35 cellular contexts compared by ENCODE assay signal in genomic region chr12:2177003-2177402, GRCh38.
"Had no signal": no experiment of that assay in that cellular context is flagged by ENCODE, and none has a peak within 500 bp of the region (broad histone marks: within the 10 kb centered on the region; RNA-seq: fewer than 3 reads in every experiment).

No MANE protein-coding gene starts in this region.

- H3K36me3 ChIP-seq: brain microvascular endothelial cell, SJCRH30, WERI-Rb-1 had no signal

- H3K4me1 ChIP-seq: SJCRH30 had no signal

- H3K27ac ChIP-seq: brain microvascular endothelial cell, SJCRH30, SK-N-MC, WERI-Rb-1 had no signal

- ATAC-seq: activated CD8-positive, alpha-beta memory T cell treated with anti-CD3 and anti-CD28 coated beads, Interleukin-2, amount 10 ng/mL, durations not matched to agents 7 days and 5 days; activated T-helper 17 cell treated with anti-CD3 and anti-CD28 coated beads, Interleukin-2, amount 50 U/mL, for 72 hours; Panc1 had no signal

- H3K27me3 ChIP-seq: brain microvascular endothelial cell had no signal

- H3K36me3 Mint-ChIP-seq: activated CD8-positive, alpha-beta memory T cell treated with anti-CD3 and anti-CD28 coated beads, Interleukin-2, amount 10 ng/mL, durations not matched to agents 7 days and 5 days; activated naive CD8-positive, alpha-beta T cell treated with anti-CD3 and anti-CD28 coated beads for 36 hours had no signal

- DNase-seq: activated CD4-positive, alpha-beta memory T cell treated with anti-CD3 and anti-CD28 coated beads, Interleukin-2, amount 10 ng/mL, durations not matched to agents 7 days and 5 days; activated CD4-positive, alpha-beta T cell treated with anti-CD3 and anti-CD28 coated beads for 1 hour; activated CD4-positive, alpha-beta T cell treated with anti-CD3 and anti-CD28 coated beads for 48 hours; activated CD4-positive, CD25-positive, alpha-beta regulatory T cell; activated CD8-positive, alpha-beta memory T cell treated with anti-CD3 and anti-CD28 coated beads for 24 hours; activated CD8-positive, alpha-beta memory T cell treated with anti-CD3 and anti-CD28 coated beads, Interleukin-2, amount 10 ng/mL, durations not matched to agents 7 days and 5 days; activated CD8-positive, alpha-beta memory T cell treated with anti-CD3 and anti-CD28 coated beads, Interleukin-2, amount 50 U/mL, for 48 hours; activated effector memory CD4-positive, alpha-beta T cell treated with anti-CD3 and anti-CD28 coated beads, Interleukin-2, amount 50 U/mL, for 16 hours; activated naive CD4-positive, alpha-beta T cell; activated naive CD4-positive, alpha-beta T cell treated with anti-CD3 and anti-CD28 coated beads, Interleukin-2, amount 50 U/mL, for 16 hours; activated naive CD8-positive, alpha-beta T cell treated with anti-CD3 and anti-CD28 coated beads for 36 hours; activated T-cell treated with anti-CD3 and anti-CD28 coated beads, Interleukin-2, amount 50 U/mL, for 48 hours; amniotic stem cell; aorta; brain microvascular endothelial cell; Karpas-422; KBM-7; NCI-H1105; NCI-H1436 treated with DMSO at 0.1 percent for 48 hours; NCI-H1694 treated with DMSO at 0.1 percent for 48 hours; NCI-H2029; NCI-H2171 treated with DMSO at 0.1 percent for 48 hours; NCI-H2227 treated with DMSO at 0.1 percent for 48 hours; NCI-H446; NCI-H524; NCI-H69; OCI-M1; SHP77; SJCRH30; T1000; WERI-Rb-1 had no signal

- H3K9me3 Mint-ChIP-seq: activated CD4-positive, alpha-beta memory T cell treated with anti-CD3 and anti-CD28 coated beads, Interleukin-2, amount 10 ng/mL, durations not matched to agents 7 days and 5 days; activated naive CD8-positive, alpha-beta T cell treated with anti-CD3 and anti-CD28 coated beads for 36 hours; activated T-helper 17 cell treated with anti-CD3 and anti-CD28 coated beads, Interleukin-2, amount 50 U/mL, for 72 hours; central memory CD8-positive, alpha-beta T cell had no signal

- H3K27ac Mint-ChIP-seq: activated CD4-positive, alpha-beta memory T cell treated with anti-CD3 and anti-CD28 coated beads, Interleukin-2, amount 10 ng/mL, durations not matched to agents 7 days and 5 days; activated CD8-positive, alpha-beta memory T cell treated with anti-CD3 and anti-CD28 coated beads, Interleukin-2, amount 10 ng/mL, durations not matched to agents 7 days and 5 days; activated naive CD8-positive, alpha-beta T cell treated with anti-CD3 and anti-CD28 coated beads for 36 hours; activated T-helper 17 cell treated with anti-CD3 and anti-CD28 coated beads, Interleukin-2, amount 50 U/mL, for 72 hours had no signal

- H3K4me3 ChIP-seq: SJCRH30, SK-N-MC had no signal

- H3K9me3 ChIP-seq: SJCRH30 had no signal

- H3K4me3 Mint-ChIP-seq: activated CD4-positive, alpha-beta memory T cell treated with anti-CD3 and anti-CD28 coated beads, Interleukin-2, amount 10 ng/mL, durations not matched to agents 7 days and 5 days; activated CD8-positive, alpha-beta memory T cell treated with anti-CD3 and anti-CD28 coated beads, Interleukin-2, amount 10 ng/mL, durations not matched to agents 7 days and 5 days; activated naive CD8-positive, alpha-beta T cell treated with anti-CD3 and anti-CD28 coated beads for 36 hours; activated T-helper 17 cell treated with anti-CD3 and anti-CD28 coated beads, Interleukin-2, amount 50 U/mL, for 72 hours; central memory CD8-positive, alpha-beta T cell had no signal

- H3K4me1 Mint-ChIP-seq: activated CD4-positive, alpha-beta memory T cell treated with anti-CD3 and anti-CD28 coated beads, Interleukin-2, amount 10 ng/mL, durations not matched to agents 7 days and 5 days; activated CD8-positive, alpha-beta memory T cell treated with anti-CD3 and anti-CD28 coated beads, Interleukin-2, amount 10 ng/mL, durations not matched to agents 7 days and 5 days; activated naive CD8-positive, alpha-beta T cell treated with anti-CD3 and anti-CD28 coated beads for 36 hours; activated T-helper 17 cell treated with anti-CD3 and anti-CD28 coated beads, Interleukin-2, amount 50 U/mL, for 72 hours; central memory CD8-positive, alpha-beta T cell had no signal
